25 cellular contexts compared by ENCODE assay signal in genomic region chr20:16498526-16499140, GRCh38.
DNase-seq lines count a peak whose midpoint lies in the region; ATAC-seq, FAIRE-seq and TF ChIP-seq lines count a peak whose summit lies in the region.
"Had no signal": no experiment of that assay in that cellular context is flagged by ENCODE, and none has a peak within 500 bp of the region (broad histone marks: within the 10 kb centered on the region; RNA-seq: fewer than 3 reads in every experiment).

No MANE protein-coding gene starts in this region.

- H3K9me2 ChIP-seq in GM23248 (ENCODE audit: insufficient read depth), result no peaks in the 10 kb centered on the region

- no peak overlapping the region for H3K9ac ChIP-seq in GM23248

- in situ Hi-C loops in GM23248 (cut with MboI), result no loop called here

- ATAC-seq in GM18909 (IDR thresholded peaks at IDR 0.05; ENCODE audit: poor library complexity, unreplicated experiment), result no peak
- ATAC-seq in HG02623 (IDR thresholded peaks at IDR 0.05; ENCODE audit: unreplicated experiment), result no peak
- ATAC-seq: CD8-positive, alpha-beta T cell; HCT116; Panc1; T-helper 17 cell had no signal

- H3K9me3 ChIP-seq in GM23248 (ENCODE audit: low read depth), result no peaks in the 10 kb centered on the region
- H3K9me3 ChIP-seq: Caco-2 had no signal

- no peak overlapping the region for H3K27ac ChIP-seq in GM23248
- H3K27ac ChIP-seq: C4-2B, HL-60, SK-N-MC had no signal

- H3K36me3 ChIP-seq in GM23248 (ENCODE audit: low read depth) (no peaks in the 10 kb centered on the region), bronchial epithelial cell (ENCODE audit: control insufficient read depth, insufficient read depth, low read length) (peaks cover 7% of the 10 kb centered on the region)

- H3K4me3 ChIP-seq in GM23248 (no peak overlapping the region), bronchial epithelial cell (ENCODE audit: low read depth, low read length) (no peak overlapping the region)
- H3K4me3 ChIP-seq: SK-N-MC had no signal

- no peaks in the 10 kb centered on the region for H3F3A ChIP-seq in GM23248 (ENCODE audit: insufficient read depth)

- H3K79me2 ChIP-seq in GM23248 (ENCODE audit: insufficient read depth), result no peaks in the 10 kb centered on the region

- no peak for TF ChIP-seq CTCF in bronchial epithelial cell (IDR thresholded peaks at IDR 0.05; ENCODE audit: insufficient read depth, low read length, severe bottlenecking)

- no peaks in the 10 kb centered on the region for H4K20me1 ChIP-seq in GM23248 (ENCODE audit: insufficient read depth)

- H2AFZ ChIP-seq in GM23248, result no peak overlapping the region

- FAIRE-seq in bronchial epithelial cell (lab: Jason Lieb, UNC), result no peak
- FAIRE-seq: G401.6 had no signal

- peaks cover 7% of the 10 kb centered on the region; the same call in 1 of the 2 replicates for H3K4me1 ChIP-seq in GM23248 (ENCODE audit: insufficient read depth)
- H3K4me1 ChIP-seq: Caco-2 had no signal

- WGBS in GM23248 (ENCODE audit: low coverage in 1 of 2, low lambda C conversion rate in 2 of 2, missing lambda C conversion rate in 2 of 2), 2 experiments, result 75 to 78% methylated on average over 9 of the region's 9 CpGs

- no peak overlapping the region for H3K4me2 ChIP-seq in GM23248 (ENCODE audit: unreplicated experiment)

- peak; percentile 10 for DNase-seq in GM23248
- DNase-seq in NCI-H526 treated with DMSO at 0.1 percent for 48 hours (lab: John Stamatoyannopoulos, UW), result peak; percentile 76
- DNase-seq in bronchial epithelial cell (ENCODE audit: low read depth), result peak; percentile 6
- no peak for DNase-seq in inferior parietal cortex (ENCODE audit: extremely low spot score)
- no peak for DNase-seq in cortex of kidney (lab: John Stamatoyannopoulos, UW)
- DNase-seq: Caco-2; CD8-positive, alpha-beta T cell; DMS79 treated with DMSO at 0.1 percent for 48 hours; GOT3; Karpas-422; NCI-H1092; NCI-H1436 treated with DMSO at 0.1 percent for 48 hours; NCI-H187 treated with DMSO at 0.1 percent for 48 hours; NCI-H2171 treated with DMSO at 0.1 percent for 48 hours; NCI-H524; SIG-M5; T-helper 17 cell had no signal

- H3K27me3 ChIP-seq in GM23248 (replicated peaks; ENCODE audit: insufficient read depth), result no peaks in the 10 kb centered on the region
- H3K27me3 ChIP-seq in bronchial epithelial cell (ENCODE audit: control insufficient read depth, insufficient read depth, low read length), result no peaks in the 10 kb centered on the region

Comparison
In these comparisons a context has a peak if more than half of its experiments do, and no peak if none do; other contexts are left out.
1. DNase-seq: peak in GM23248 (single experiment), NCI-H526 treated with DMSO at 0.1 percent for 48 hours (single experiment) and bronchial epithelial cell (single experiment); none in inferior parietal cortex (single experiment) and cortex of kidney (single experiment).